ENCODE assay signal across 11 cellular contexts in genomic region chr7:100509213-100509612, GRCh38. TPM values are rescaled to one million over a fixed set of nuclear protein-coding genes. Genes with fewer than 3 reads are reported as not detected.
DNase-seq lines count a peak whose midpoint lies in the region; ATAC-seq, FAIRE-seq and TF ChIP-seq lines count a peak whose summit lies in the region.
"Had no signal": no experiment of that assay in that cellular context is flagged by ENCODE, and none has a peak within 500 bp of the region (broad histone marks: within the 10 kb centered on the region; RNA-seq: fewer than 3 reads in every experiment).

No MANE protein-coding gene starts in this region.

- H4K20me1 ChIP-seq in HepG2 (ENCODE audit: insufficient read depth, low read length) (no peaks in the 10 kb centered on the region), hepatocyte (ENCODE audit: insufficient read depth, poor library complexity, severe bottlenecking) (no peaks in the 10 kb centered on the region)

- H3K4me1 ChIP-seq in HepG2 (ENCODE audit: insufficient read depth, low read length) (peaks cover 23% of the 10 kb centered on the region), right lobe of liver (no peaks in the 10 kb centered on the region), hepatocyte (ENCODE audit: insufficient read depth) (no peaks in the 10 kb centered on the region), uterus (no peaks in the 10 kb centered on the region)
- H3K4me1 ChIP-seq in effector memory CD4-positive, alpha-beta T cell (ENCODE audit: control insufficient read depth, insufficient read depth, low read length, poor library complexity, severe bottlenecking), result no peaks in the 10 kb centered on the region

- intact Hi-C loops in HepG2 (cut with micrococcal nuclease; ENCODE audit: unreplicated experiment) (no loop called here), right lobe of liver (cut with DNase I) (no loop called here), uterus (cut with DNase I; ENCODE audit: low total_unique reads) (no loop called here)

- H3K79me2 ChIP-seq in HepG2 (ENCODE audit: insufficient read depth, low read length) (no peaks in the 10 kb centered on the region), hepatocyte (no peaks in the 10 kb centered on the region)

- H3K27ac ChIP-seq in HepG2 (ENCODE audit: extremely low read length, insufficient read depth, low read length), result no peak overlapping the region
- no peak overlapping the region for H3K27ac ChIP-seq in right lobe of liver
- no peak overlapping the region for H3K27ac ChIP-seq in hepatocyte
- no peak overlapping the region for H3K27ac ChIP-seq in uterus
- no peak overlapping the region for H3K27ac ChIP-seq in effector memory CD4-positive, alpha-beta T cell (ENCODE audit: insufficient read depth, low read length, poor library complexity, severe bottlenecking)

- H3K9me3 ChIP-seq in HepG2 (ENCODE audit: low read length), result no peaks in the 10 kb centered on the region
- H3K9me3 ChIP-seq in right lobe of liver, result no peaks in the 10 kb centered on the region
- no peaks in the 10 kb centered on the region for H3K9me3 ChIP-seq in hepatocyte (ENCODE audit: low read depth)
- H3K9me3 ChIP-seq in uterus, result no peaks in the 10 kb centered on the region
- no peaks in the 10 kb centered on the region for H3K9me3 ChIP-seq in effector memory CD4-positive, alpha-beta T cell (ENCODE audit: control insufficient read depth, low read length)
- H3K9me3 ChIP-seq: SK-N-SH had no signal

- TF ChIP-seq RAD21 in HepG2 (CRISPR knock-in tag; IDR thresholded peaks at IDR 0.05), result no peak

- peak; percentile 56 for ATAC-seq in HepG2
- no peak for ATAC-seq in right lobe of liver
- ATAC-seq: natural killer cell treated with Interleukin-12 subunit alpha and Interleukin-12 subunit beta and Interleukin-15 and Interleukin-18, amount 100 ng/mL, for 72 hours had no signal

- H3K9me2 ChIP-seq in hepatocyte (replicated peaks; ENCODE audit: insufficient read depth), result no peaks in the 10 kb centered on the region
- H3K9me2 ChIP-seq: SK-N-SH had no signal

- no peak for DNase-seq in HepG2 (ENCODE audit: low spot score)
- no peak for DNase-seq in right lobe of liver
- DNase-seq in amniotic epithelial cell (ENCODE audit: low read depth), result peak; percentile 91
- DNase-seq in hepatocyte (ENCODE audit: low spot score), result peak; percentile 23
- peak; percentile 41 to 61 for DNase-seq in uterus
- no peak for DNase-seq in NCI-H1417 (lab: John Stamatoyannopoulos, UW)
- DNase-seq in NOMO-1 treated with dmso at 0.1 percent for 144 hours (lab: John Stamatoyannopoulos, UW; ENCODE audit: unreplicated experiment), result no peak
- no peak for DNase-seq in effector memory CD4-positive, alpha-beta T cell
- DNase-seq: SK-N-SH had no signal

- FAIRE-seq in HepG2 (lab: Jason Lieb, UNC), result no peak

- H2AFZ ChIP-seq in HepG2 (ENCODE audit: low read length) (peak overlapping the region; percentile 87), hepatocyte (no peak overlapping the region)

- no TSS peak for BruUV-seq in HepG2 (replicated peaks; lab: Mats Ljungman, UMichigan)

- H3K27me3 ChIP-seq in HepG2 (ENCODE audit: control insufficient read depth in 1 of 2, insufficient read depth in 2 of 2, low read length in 2 of 2) (no peaks in the 10 kb centered on the region), right lobe of liver (no peaks in the 10 kb centered on the region), hepatocyte (no peaks in the 10 kb centered on the region), uterus (no peaks in the 10 kb centered on the region)
- no peaks in the 10 kb centered on the region for H3K27me3 ChIP-seq in effector memory CD4-positive, alpha-beta T cell (replicated peaks; ENCODE audit: control insufficient read depth, insufficient read depth, low read length, poor library complexity, severe bottlenecking)

- H3K4me3 ChIP-seq in HepG2 (replicated peaks in 1 of 3; ENCODE audit: insufficient read depth in 1 of 3, low read depth in 2 of 3, low read length in 3 of 3) (no peak overlapping the region; a peak in 1 of 6 replicates), right lobe of liver (no peak overlapping the region), hepatocyte (no peak overlapping the region), uterus (no peak overlapping the region)
- H3K4me3 ChIP-seq in effector memory CD4-positive, alpha-beta T cell (ENCODE audit: insufficient read depth, low read depth, low read length, poor library complexity, severe bottlenecking), result no peak overlapping the region

- POLR2A ChIA-PET in HepG2 (lab: Yijun Ruan, JAX), result no interaction called here

- no peaks in the 10 kb centered on the region for H3K36me3 ChIP-seq in HepG2 (replicated peaks in 1 of 2; ENCODE audit: control insufficient read depth in 1 of 2, insufficient read depth in 2 of 2, low read length in 2 of 2)
- H3K36me3 ChIP-seq in right lobe of liver, result no peaks in the 10 kb centered on the region
- H3K36me3 ChIP-seq in hepatocyte (replicated peaks; ENCODE audit: insufficient read depth, low read depth), result no peaks in the 10 kb centered on the region
- no peaks in the 10 kb centered on the region for H3K36me3 ChIP-seq in uterus
- no peaks in the 10 kb centered on the region for H3K36me3 ChIP-seq in effector memory CD4-positive, alpha-beta T cell (ENCODE audit: control insufficient read depth, insufficient read depth, low read length)

- H3K4me2 ChIP-seq in HepG2 (ENCODE audit: low read depth, low read length) (peak overlapping the region; percentile 47), hepatocyte (no peak overlapping the region)
- H3K4me2 ChIP-seq: SK-N-SH had no signal

- WGBS in HepG2 (ENCODE audit: low lambda C conversion rate), result 11% methylated on average over 7 of the region's 14 CpGs
- 53% methylated on average over 6 of the region's 14 CpGs for WGBS in right lobe of liver (ENCODE audit: insufficient coverage, low coverage, low lambda C conversion rate, missing lambda C conversion rate)
- WGBS in hepatocyte (ENCODE audit: low lambda C conversion rate, missing lambda C conversion rate), result 81% methylated on average over 14 of the region's 14 CpGs

- TF ChIP-seq POLR2A in HepG2 (IDR thresholded peaks at IDR 0.05; ENCODE audit: insufficient read depth in 1 of 2, low read depth in 2 of 2, low read length in 2 of 2), result no peak
- TF ChIP-seq POLR2A in right lobe of liver (IDR thresholded peaks at IDR 0.05), result no peak
- no peak for TF ChIP-seq POLR2A in uterus (IDR thresholded peaks at IDR 0.05)

- in situ Hi-C loops in HepG2 (cut with HindIII; ENCODE audit: extremely low pct_ligation_motif_present, low pct_unique_long_range_greater_than_20kb), result no loop called here

- no peak overlapping the region for H3K9ac ChIP-seq in HepG2 (ENCODE audit: insufficient read depth, low read depth, low read length)
- H3K9ac ChIP-seq: SK-N-SH had no signal

- no peak for TF ChIP-seq CTCF in HepG2 (CRISPR knock-in tag; IDR thresholded peaks at IDR 0.05)
- TF ChIP-seq CTCF in right lobe of liver (IDR thresholded peaks at IDR 0.05), result no peak
- TF ChIP-seq CTCF in hepatocyte (IDR thresholded peaks at IDR 0.05; ENCODE audit: poor library complexity), result no peak
- no peak for TF ChIP-seq CTCF in uterus (IDR thresholded peaks at IDR 0.05)

- CTCF ChIA-PET in HepG2 (lab: Yijun Ruan, JAX; ENCODE audit: low intra/inter-chr PET ratio, low total read pairs), result no interaction called here

- no peak for TF ChIP-seq EP300 in HepG2 (IDR thresholded peaks at IDR 0.05; ENCODE audit: low read depth in 2 of 2, low read length in 2 of 2)
- no peak for TF ChIP-seq EP300 in HepG2 (CRISPR knock-in tag; IDR thresholded peaks at IDR 0.05; ENCODE audit: borderline replicate concordance)

RNA-seq across cellular contexts. Expression of gene NYAP1, which starts 25.5 kb away (rescaled TPM):
- total RNA-seq in HepG2 (2016; rRNA removed; fragmentation: Illumina TruSeq; extraction: Trizol), result 0.15 TPM in 2 replicates
- total RNA-seq in HepG2 (2016; cell fraction: cytosol; rRNA removed; fragmentation: Illumina TruSeq; extraction: Trizol; ENCODE audit: low read depth), result not detected in 2 replicates
- 0.09 and 0.26 TPM in 2 replicates for total RNA-seq in HepG2 (2016; cell fraction: insoluble cytoplasmic fraction; rRNA removed; fragmentation: Illumina TruSeq; extraction: Trizol)
- 0.55 TPM in 1 of 2 replicates, not detected in the other for total RNA-seq in HepG2 (2016; cell fraction: membrane; rRNA removed; fragmentation: Illumina TruSeq; extraction: Trizol)
- total RNA-seq in HepG2 (2016; cell fraction: nucleus; rRNA removed; fragmentation: Illumina TruSeq; extraction: Trizol), result 0.09 and 0.22 TPM in 2 replicates
- polyA plus RNA-seq in HepG2 (2011; rRNA removed), result 0.46 and 0.76 TPM in 2 replicates
- 0.44 and 0.70 TPM in 2 replicates for polyA plus RNA-seq in HepG2 (2011; cell fraction: cytosol; rRNA removed)
- 2.4 and 2.9 TPM in 2 replicates for polyA plus RNA-seq in HepG2 (2011; cell fraction: nucleus; rRNA removed)
- polyA plus RNA-seq in HepG2 (2012), result 0.60 and 0.88 TPM in 2 replicates
- polyA plus RNA-seq in HepG2 (2016; cell fraction: cytosol; fragmentation: Illumina TruSeq; extraction: Trizol; ENCODE audit: low read depth), result 0.07 and 0.09 TPM in 2 replicates
- polyA plus RNA-seq in HepG2 (2016; cell fraction: insoluble cytoplasmic fraction; fragmentation: Illumina TruSeq; extraction: Trizol; ENCODE audit: low read depth), result 0.08 TPM in 1 of 2 replicates, not detected in the other
- 0.07 TPM in 1 of 2 replicates, not detected in the other for polyA plus RNA-seq in HepG2 (2016; cell fraction: membrane; fragmentation: Illumina TruSeq; extraction: Trizol; ENCODE audit: low read depth)
- polyA plus RNA-seq in HepG2 (2016; cell fraction: nucleus; fragmentation: Illumina TruSeq; extraction: Trizol; ENCODE audit: insufficient read depth, low read depth), result 0.77 and 0.83 TPM in 2 replicates
- 0.62 TPM in 1 of 2 replicates, not detected in the other for polyA minus RNA-seq in HepG2 (2011; rRNA and poly(A)+ RNA removed; ENCODE audit: low replicate concordance)
- 0.53 and 0.99 TPM in 2 replicates for polyA minus RNA-seq in HepG2 (2011; cell fraction: cytosol; rRNA and poly(A)+ RNA removed)
- polyA minus RNA-seq in HepG2 (2011; cell fraction: nucleus; rRNA and poly(A)+ RNA removed), result 0.62 and 0.64 TPM in 2 replicates
- under 1 TPM; 0.06 to 0.74 (median 0.32) TPM for total RNA-seq in right lobe of liver
- 1.6 and 2.4 TPM in 2 replicates for total RNA-seq in hepatocyte
- 0.68 TPM in 1 of 2 replicates, not detected in the other for polyA plus RNA-seq in hepatocyte
- total RNA-seq in uterus, result 1 to 10 TPM in 2 of 4 donors, under 1 TPM in 2; 0.29 to 6.5 (median 2.4) TPM
- total RNA-seq: B cell; natural killer cell treated with Interleukin-12 subunit alpha and Interleukin-12 subunit beta and Interleukin-15 and Interleukin-18, amount 100 ng/mL, for 72 hours had no signal

RNA-seq across cellular contexts. Expression of gene AGFG2, which starts 29.8 kb away (rescaled TPM):
- total RNA-seq in HepG2 (2016; rRNA removed; fragmentation: Illumina TruSeq; extraction: Trizol), result 117 and 132 TPM in 2 replicates
- 31.9 and 33.3 TPM in 2 replicates for total RNA-seq in HepG2 (2016; cell fraction: cytosol; rRNA removed; fragmentation: Illumina TruSeq; extraction: Trizol; ENCODE audit: low read depth)
- 111 and 137 TPM in 2 replicates for total RNA-seq in HepG2 (2016; cell fraction: insoluble cytoplasmic fraction; rRNA removed; fragmentation: Illumina TruSeq; extraction: Trizol)
- total RNA-seq in HepG2 (2016; cell fraction: membrane; rRNA removed; fragmentation: Illumina TruSeq; extraction: Trizol), result 66.9 and 73.0 TPM in 2 replicates
- 58.2 and 67.9 TPM in 2 replicates for total RNA-seq in HepG2 (2016; cell fraction: nucleus; rRNA removed; fragmentation: Illumina TruSeq; extraction: Trizol)
- 125 and 127 TPM in 2 replicates for polyA plus RNA-seq in HepG2 (2011; rRNA removed)
- 56.3 and 126 TPM in 2 replicates for polyA plus RNA-seq in HepG2 (2011; cell fraction: cytosol; rRNA removed)
- 211 and 341 TPM in 2 replicates for polyA plus RNA-seq in HepG2 (2011; cell fraction: nucleus; rRNA removed)
- polyA plus RNA-seq in HepG2 (2012), result 63.5 and 68.9 TPM in 2 replicates
- polyA plus RNA-seq in HepG2 (2016; cell fraction: cytosol; fragmentation: Illumina TruSeq; extraction: Trizol; ENCODE audit: low read depth), result 20.7 and 23.5 TPM in 2 replicates
- polyA plus RNA-seq in HepG2 (2016; cell fraction: insoluble cytoplasmic fraction; fragmentation: Illumina TruSeq; extraction: Trizol; ENCODE audit: low read depth), result 136 and 157 TPM in 2 replicates
- polyA plus RNA-seq in HepG2 (2016; cell fraction: membrane; fragmentation: Illumina TruSeq; extraction: Trizol; ENCODE audit: low read depth), result 44.8 and 50.5 TPM in 2 replicates
- 131 TPM in 2 replicates for polyA plus RNA-seq in HepG2 (2016; cell fraction: nucleus; fragmentation: Illumina TruSeq; extraction: Trizol; ENCODE audit: insufficient read depth, low read depth)
- polyA minus RNA-seq in HepG2 (2011; rRNA and poly(A)+ RNA removed; ENCODE audit: low replicate concordance), result 24.8 and 334 TPM in 2 replicates
- polyA minus RNA-seq in HepG2 (2011; cell fraction: cytosol; rRNA and poly(A)+ RNA removed), result 131 and 176 TPM in 2 replicates
- 107 and 124 TPM in 2 replicates for polyA minus RNA-seq in HepG2 (2011; cell fraction: nucleus; rRNA and poly(A)+ RNA removed)
- 10 to 100 TPM; 52.9 to 86.3 (median 69.8) TPM for total RNA-seq in right lobe of liver
- 32.8 and 38.6 TPM in 2 replicates for total RNA-seq in hepatocyte
- 33.3 and 53.7 TPM in 2 replicates for polyA plus RNA-seq in hepatocyte
- total RNA-seq in uterus, result 10 to 100 TPM in 3 of 4 donors, 1 to 10 TPM in 1; 6.8 to 64.4 (median 20.4) TPM

RNA-seq across cellular contexts. Expression of gene TSC22D4, which starts 30.2 kb away (rescaled TPM):
- total RNA-seq in HepG2 (2016; rRNA removed; fragmentation: Illumina TruSeq; extraction: Trizol), result 6.3 and 7.7 TPM in 2 replicates
- total RNA-seq in HepG2 (2016; cell fraction: cytosol; rRNA removed; fragmentation: Illumina TruSeq; extraction: Trizol; ENCODE audit: low read depth), result 2.6 and 2.9 TPM in 2 replicates
- total RNA-seq in HepG2 (2016; cell fraction: insoluble cytoplasmic fraction; rRNA removed; fragmentation: Illumina TruSeq; extraction: Trizol), result 5.6 and 7.4 TPM in 2 replicates
- 4.7 and 8.1 TPM in 2 replicates for total RNA-seq in HepG2 (2016; cell fraction: membrane; rRNA removed; fragmentation: Illumina TruSeq; extraction: Trizol)
- 4.4 and 5.5 TPM in 2 replicates for total RNA-seq in HepG2 (2016; cell fraction: nucleus; rRNA removed; fragmentation: Illumina TruSeq; extraction: Trizol)
- 8.7 and 10.1 TPM in 2 replicates for polyA plus RNA-seq in HepG2 (2011; rRNA removed)
- 6.5 and 10.9 TPM in 2 replicates for polyA plus RNA-seq in HepG2 (2011; cell fraction: cytosol; rRNA removed)
- polyA plus RNA-seq in HepG2 (2011; cell fraction: nucleus; rRNA removed), result 17.7 and 20.7 TPM in 2 replicates
- 6.9 and 11.5 TPM in 2 replicates for polyA plus RNA-seq in HepG2 (2012)
- 2.7 and 4.0 TPM in 2 replicates for polyA plus RNA-seq in HepG2 (2016; cell fraction: cytosol; fragmentation: Illumina TruSeq; extraction: Trizol; ENCODE audit: low read depth)
- 10.1 and 11.1 TPM in 2 replicates for polyA plus RNA-seq in HepG2 (2016; cell fraction: insoluble cytoplasmic fraction; fragmentation: Illumina TruSeq; extraction: Trizol; ENCODE audit: low read depth)
- polyA plus RNA-seq in HepG2 (2016; cell fraction: membrane; fragmentation: Illumina TruSeq; extraction: Trizol; ENCODE audit: low read depth), result 6.2 and 8.1 TPM in 2 replicates
- polyA plus RNA-seq in HepG2 (2016; cell fraction: nucleus; fragmentation: Illumina TruSeq; extraction: Trizol; ENCODE audit: insufficient read depth, low read depth), result 13.1 and 14.8 TPM in 2 replicates
- polyA minus RNA-seq in HepG2 (2011; rRNA and poly(A)+ RNA removed; ENCODE audit: low replicate concordance), result 9.9 and 13.8 TPM in 2 replicates
- polyA minus RNA-seq in HepG2 (2011; cell fraction: cytosol; rRNA and poly(A)+ RNA removed), result 7.0 and 9.1 TPM in 2 replicates
- polyA minus RNA-seq in HepG2 (2011; cell fraction: nucleus; rRNA and poly(A)+ RNA removed), result 3.0 and 4.5 TPM in 2 replicates
- total RNA-seq in right lobe of liver, result 10 to 100 TPM; 12.5 to 20.5 (median 17.0) TPM
- 25.4 and 26.2 TPM in 2 replicates for total RNA-seq in hepatocyte
- 89.6 and 90.7 TPM in 2 replicates for polyA plus RNA-seq in hepatocyte
- 10 to 100 TPM; 17.6 to 40.3 (median 19.5) TPM for total RNA-seq in uterus

RNA-seq across cellular contexts. Expression of gene SPACDR, which starts 45.2 kb away (rescaled TPM):
- total RNA-seq in HepG2 (2016; rRNA removed; fragmentation: Illumina TruSeq; extraction: Trizol), result not detected in 2 replicates
- not detected in 2 replicates for total RNA-seq in HepG2 (2016; cell fraction: cytosol; rRNA removed; fragmentation: Illumina TruSeq; extraction: Trizol; ENCODE audit: low read depth)
- total RNA-seq in HepG2 (2016; cell fraction: insoluble cytoplasmic fraction; rRNA removed; fragmentation: Illumina TruSeq; extraction: Trizol), result 0.15 TPM in 1 of 2 replicates, not detected in the other
- not detected in 2 replicates for total RNA-seq in HepG2 (2016; cell fraction: membrane; rRNA removed; fragmentation: Illumina TruSeq; extraction: Trizol)
- not detected in 2 replicates for total RNA-seq in HepG2 (2016; cell fraction: nucleus; rRNA removed; fragmentation: Illumina TruSeq; extraction: Trizol)
- 0.24 and 0.41 TPM in 2 replicates for polyA plus RNA-seq in HepG2 (2011; rRNA removed)
- 0.16 TPM in 1 of 2 replicates, not detected in the other for polyA plus RNA-seq in HepG2 (2011; cell fraction: cytosol; rRNA removed)
- polyA plus RNA-seq in HepG2 (2011; cell fraction: nucleus; rRNA removed), result 0.55 and 0.99 TPM in 2 replicates
- polyA plus RNA-seq in HepG2 (2012), result 0.20 TPM in 1 of 2 replicates, not detected in the other
- polyA plus RNA-seq in HepG2 (2016; cell fraction: cytosol; fragmentation: Illumina TruSeq; extraction: Trizol; ENCODE audit: low read depth), result not detected in 2 replicates
- not detected in 2 replicates for polyA plus RNA-seq in HepG2 (2016; cell fraction: insoluble cytoplasmic fraction; fragmentation: Illumina TruSeq; extraction: Trizol; ENCODE audit: low read depth)
- polyA plus RNA-seq in HepG2 (2016; cell fraction: membrane; fragmentation: Illumina TruSeq; extraction: Trizol; ENCODE audit: low read depth), result 0.26 TPM in 1 of 2 replicates, not detected in the other
- polyA plus RNA-seq in HepG2 (2016; cell fraction: nucleus; fragmentation: Illumina TruSeq; extraction: Trizol; ENCODE audit: insufficient read depth, low read depth), result not detected in 2 replicates
- polyA minus RNA-seq in HepG2 (2011; rRNA and poly(A)+ RNA removed; ENCODE audit: low replicate concordance), result 0.14 and 0.65 TPM in 2 replicates
- not detected in 2 replicates for polyA minus RNA-seq in HepG2 (2011; cell fraction: cytosol; rRNA and poly(A)+ RNA removed)
- polyA minus RNA-seq in HepG2 (2011; cell fraction: nucleus; rRNA and poly(A)+ RNA removed), result not detected in 2 replicates
- not detected for total RNA-seq in right lobe of liver
- 0.13 and 0.72 TPM in 2 replicates for total RNA-seq in hepatocyte
- polyA plus RNA-seq in hepatocyte, result 0.46 TPM in 1 of 2 replicates, not detected in the other
- 10 to 100 TPM in 1 of 4 donors, 1 to 10 TPM in 2, not detected in 1; 1.4 to 22.1 (median 1.8) TPM for total RNA-seq in uterus

Comparison
In these comparisons a context has a peak if more than half of its experiments do, and no peak if none do; other contexts are left out.
1. DNase-seq: peak in amniotic epithelial cell (single experiment), hepatocyte (single experiment) and uterus (2 of 2); none in HepG2 (single experiment), right lobe of liver (0 of 3), NCI-H1417 (0 of 3), NOMO-1 treated with dmso at 0.1 percent for 144 hours (single experiment) and effector memory CD4-positive, alpha-beta T cell (0 of 3).